8 cellular contexts compared by ENCODE assay signal in the genomic region with DNA sequence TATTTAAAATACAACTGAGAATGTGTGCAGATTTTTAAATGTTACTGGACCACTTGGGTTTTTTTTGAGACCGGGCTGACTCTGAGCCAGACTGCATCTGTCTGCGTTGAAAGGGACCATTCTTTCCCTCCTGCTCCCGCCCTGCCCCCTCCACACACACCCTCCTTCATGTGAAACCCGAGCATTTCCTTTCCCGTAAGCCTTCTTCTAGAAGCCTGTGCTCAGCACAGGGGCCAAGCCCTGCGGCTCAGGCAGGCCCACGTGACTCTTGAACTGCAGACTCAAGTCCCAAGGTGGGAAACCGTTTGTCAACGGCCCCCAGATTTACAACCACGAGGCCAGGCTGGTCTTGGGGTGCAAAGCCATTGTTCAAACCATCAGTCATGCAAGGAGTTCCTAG.
DNase-seq lines count a peak whose midpoint lies in the region; ATAC-seq, FAIRE-seq and TF ChIP-seq lines count a peak whose summit lies in the region.

No MANE protein-coding gene starts in this region.

- FAIRE-seq in urothelium cell line (lab: Jason Lieb, UNC), result no peak
- FAIRE-seq in D721Med (lab: Jason Lieb, UNC), result no peak

- TF ChIP-seq CTCF in natural killer cell (IDR thresholded peaks at IDR 0.05) (no peak), D721Med (IDR thresholded peaks at IDR 0.05; ENCODE audit: insufficient read depth, missing control alignments) (no peak), BE2C (IDR thresholded peaks at IDR 0.05; ENCODE audit: low read depth, low read length) (no peak)

- no peak overlapping the region for H3K27ac ChIP-seq in SJCRH30

- H3K9me3 ChIP-seq in SJCRH30 (replicated peaks) (no peaks in the 10 kb centered on the region), BE2C (no peaks in the 10 kb centered on the region)

- peak overlapping the region; percentile 68 to 74 for H3K27ac Mint-ChIP-seq in natural killer cell

- no peaks in the 10 kb centered on the region for H3K36me3 Mint-ChIP-seq in natural killer cell

- H3K4me3 Mint-ChIP-seq in natural killer cell, result peak overlapping the region; percentile 57

- no peaks in the 10 kb centered on the region for H3K27me3 ChIP-seq in SJCRH30
- H3K27me3 ChIP-seq in BE2C, result peaks cover 21% of the 10 kb centered on the region; the same call in 1 of the 2 replicates

- intact Hi-C loops in natural killer cell (cut with micrococcal nuclease), result no loop called here

- ATAC-seq in GM21529 (IDR thresholded peaks at IDR 0.05; ENCODE audit: unreplicated experiment) (peak; percentile 44), natural killer cell (peak; percentile 65 to 74 (median 66))

- no peaks in the 10 kb centered on the region for H3K36me3 ChIP-seq in SJCRH30
- H3K36me3 ChIP-seq in BE2C, result no peaks in the 10 kb centered on the region

- peaks cover 0 to 7% of the 10 kb centered on the region in 2 donors for H3K27me3 Mint-ChIP-seq in natural killer cell (ENCODE audit: low read depth in 2 of 2)

- peaks cover 3% of the 10 kb centered on the region; the same call in 1 of the 2 replicates for H3K4me1 ChIP-seq in SJCRH30
- H3K4me1 ChIP-seq in BE2C, result no peaks in the 10 kb centered on the region

- DNase-seq in SJCRH30, result peak; percentile 45 to 70
- peak; percentile 12 for DNase-seq in effector CD4-positive, alpha-beta T cell
- no peak for DNase-seq in natural killer cell
- DNase-seq in urothelium cell line (ENCODE audit: low spot score), result peak; percentile 75
- DNase-seq in D721Med (ENCODE audit: insufficient read length, low spot score), result no peak
- DNase-seq in superior temporal gyrus (ENCODE audit: extremely low spot score), result no peak
- no peak for DNase-seq in BE2C

- H3K4me1 Mint-ChIP-seq in natural killer cell, result peaks cover 49 to 58% of the 10 kb centered on the region in 2 donors

- no peaks in the 10 kb centered on the region for H3K9me3 Mint-ChIP-seq in natural killer cell

- H3K4me3 ChIP-seq in SJCRH30, result peak overlapping the region; percentile 21; the same call in 1 of the 2 replicates
- no peak overlapping the region for H3K4me3 ChIP-seq in BE2C (ENCODE audit: low read depth, low read length)

Comparison
In these comparisons a context has a peak if more than half of its experiments do, and no peak if none do; other contexts are left out.
1. DNase-seq: peak in SJCRH30 (2 of 2), effector CD4-positive, alpha-beta T cell (single experiment) and urothelium cell line (single experiment); none in natural killer cell (single experiment), D721Med (single experiment), superior temporal gyrus (single experiment) and BE2C (single experiment).